In genomic region chr11:117230286-117230961, GRCh38 we compare ENCODE assay signal across 8 cellular contexts. TPM values are rescaled to one million over a fixed set of nuclear protein-coding genes. Genes with fewer than 3 reads are reported as not detected.
DNase-seq lines count a peak whose midpoint lies in the region; ATAC-seq and TF ChIP-seq lines count a peak whose summit lies in the region.

No MANE protein-coding gene starts in this region.

- CTCF ChIA-PET in CD8-positive, alpha-beta T cell (lab: Charles Lee), result interaction anchor here (1.2 to 7.5 kb wide), 8 partner anchors 8 to 124 kb away, joined by 3 to 61 read pairs (median 4); partner anchors contain the start of gene SIDT2
- CTCF ChIA-PET in activated naive CD4-positive, alpha-beta T cell treated with anti-CD3 and anti-CD28 coated beads, Interleukin-2, amount 10 ng/mL, durations not matched to agents 7 days and 5 days (lab: Charles Lee), result interaction anchor here (0.6 to 12.1 kb wide), 6 partner anchors 8 to 502 kb away, joined by 3 to 111 read pairs (median 3); partner anchors contain the start of genes CEP164, PAFAH1B2 and SIDT2

- POLR2A ChIA-PET in CD8-positive, alpha-beta T cell (lab: Charles Lee), result interaction anchor here (0.7 to 3.7 kb wide), 12 partner anchors 8 to 457 kb away, joined by 3 to 22 read pairs (median 4); partner anchors contain the start of genes BUD13, CEP164, PAFAH1B2 and SIDT2

- no peaks in the 10 kb centered on the region for H3K9me3 ChIP-seq in CD8-positive, alpha-beta T cell (ENCODE audit: low read length)
- no peaks in the 10 kb centered on the region for H3K9me3 ChIP-seq in Loucy (ENCODE audit: insufficient read depth, low read depth, low read length)
- H3K9me3 ChIP-seq in mucosa of stomach (ENCODE audit: control insufficient read depth, low read length), result no peaks in the 10 kb centered on the region

- H3K36me3 ChIP-seq in CD8-positive, alpha-beta T cell (ENCODE audit: insufficient read depth, low read length), result peaks cover 36% of the 10 kb centered on the region
- peaks cover 18% of the 10 kb centered on the region; the same call in 1 of the 2 replicates for H3K36me3 ChIP-seq in Loucy (ENCODE audit: insufficient read depth, low read length)
- H3K36me3 ChIP-seq in mucosa of stomach (ENCODE audit: control insufficient read depth, insufficient read depth, low read length), result peaks cover 26% of the 10 kb centered on the region

- peaks cover 42% of the 10 kb centered on the region for H3K79me2 ChIP-seq in Loucy (ENCODE audit: insufficient read depth, low read length)

- H3K27me3 ChIP-seq in CD8-positive, alpha-beta T cell (ENCODE audit: insufficient read depth, low read length), result no peaks in the 10 kb centered on the region
- no peaks in the 10 kb centered on the region for H3K27me3 ChIP-seq in Loucy (ENCODE audit: insufficient read depth, low read length, poor library complexity, severe bottlenecking)
- no peaks in the 10 kb centered on the region for H3K27me3 ChIP-seq in mucosa of stomach (ENCODE audit: control insufficient read depth, insufficient read depth, low read length)

- H3K4me1 ChIP-seq in CD8-positive, alpha-beta T cell (ENCODE audit: insufficient read depth, low read length), result peaks cover 36% of the 10 kb centered on the region
- H3K4me1 ChIP-seq in Loucy (ENCODE audit: insufficient read depth, low read length, poor library complexity, severe bottlenecking) (peaks cover 29% of the 10 kb centered on the region), mucosa of stomach (ENCODE audit: control insufficient read depth, insufficient read depth, low read length) (peaks cover 39% of the 10 kb centered on the region)

- H3K4me3 ChIP-seq in CD8-positive, alpha-beta T cell (ENCODE audit: low read depth, low read length), result peak overlapping the region; percentile 70
- H3K4me3 ChIP-seq in Loucy (ENCODE audit: low read length, poor library complexity, severe bottlenecking) (peak overlapping the region; percentile 97), mucosa of stomach (ENCODE audit: low read length) (peak overlapping the region; percentile 86)

- no peaks in the 10 kb centered on the region for H3K27me3 Mint-ChIP-seq in CD8-positive, alpha-beta T cell (ENCODE audit: low read depth)
- H3K27me3 Mint-ChIP-seq in activated naive CD4-positive, alpha-beta T cell treated with anti-CD3 and anti-CD28 coated beads, Interleukin-2, amount 10 ng/mL, durations not matched to agents 7 days and 5 days, result peaks cover 4% of the 10 kb centered on the region

- H3K4me2 ChIP-seq in Loucy (ENCODE audit: low read depth, low read length, poor library complexity, severe bottlenecking), result peak overlapping the region; percentile 92

- ATAC-seq in CD8-positive, alpha-beta T cell, result peak; percentile 48

- H3K9ac ChIP-seq in Loucy (ENCODE audit: low read depth, low read length, poor library complexity, severe bottlenecking) (peak overlapping the region; percentile 92), mucosa of stomach (ENCODE audit: low read length) (peak overlapping the region; percentile 99)

- peak in 5 of 7 experiments; percentile 29 to 67 (median 48) for DNase-seq in CD8-positive, alpha-beta T cell
- peak; percentile 64 for DNase-seq in activated naive CD4-positive, alpha-beta T cell treated with anti-CD3 and anti-CD28 coated beads, Interleukin-2, amount 10 ng/mL, durations not matched to agents 7 days and 5 days
- DNase-seq in inferior parietal cortex (ENCODE audit: extremely low spot score), result no peak
- no peak for DNase-seq in NOMO-1 treated with dmso at 0.1 percent for 144 hours (lab: John Stamatoyannopoulos, UW; ENCODE audit: unreplicated experiment)
- DNase-seq in UCSD-AML1 (lab: John Stamatoyannopoulos, UW; ENCODE audit: unreplicated experiment), result no peak
- no peak for DNase-seq in head of caudate nucleus

- no peaks in the 10 kb centered on the region for H3F3A ChIP-seq in Loucy (ENCODE audit: low read depth)

- intact Hi-C loops in CD8-positive, alpha-beta T cell (cut with DNase I, micrococcal nuclease), result loop anchor here (1.0 to 10.0 kb wide), 5 partner anchors 52 to 1337 kb away; partner anchors contain the start of genes IFT46 (in 2 of the 2), BUD13 (in 1 of the 2), SIDT2 (in 1 of the 2) and SIK3 (in 1 of the 2)
- intact Hi-C loops in head of caudate nucleus (cut with DNase I), result loop anchor here (5.0 kb wide), 1 partner anchor 443 kb away; the partner anchor contains the start of gene ZPR1

- H4K20me1 ChIP-seq in Loucy (ENCODE audit: insufficient read depth, low read length, poor library complexity, severe bottlenecking), result no peaks in the 10 kb centered on the region

- TF ChIP-seq CTCF in CD8-positive, alpha-beta T cell (IDR thresholded peaks at IDR 0.05), result no peak
- no peak for TF ChIP-seq CTCF in Loucy (conservative IDR thresholded peaks at IDR 0.05; ENCODE audit: low read length)

- peaks cover 63% of the 10 kb centered on the region for H3K36me3 Mint-ChIP-seq in CD8-positive, alpha-beta T cell
- H3K36me3 Mint-ChIP-seq in activated naive CD4-positive, alpha-beta T cell treated with anti-CD3 and anti-CD28 coated beads, Interleukin-2, amount 10 ng/mL, durations not matched to agents 7 days and 5 days, result peaks cover 53% of the 10 kb centered on the region

- no peaks in the 10 kb centered on the region for H3K9me2 ChIP-seq in Loucy (replicated peaks; ENCODE audit: low read depth, low read length)

- peak overlapping the region; percentile 98 for H3K27ac Mint-ChIP-seq in CD8-positive, alpha-beta T cell
- peak overlapping the region; percentile 99 for H3K27ac Mint-ChIP-seq in activated naive CD4-positive, alpha-beta T cell treated with anti-CD3 and anti-CD28 coated beads, Interleukin-2, amount 10 ng/mL, durations not matched to agents 7 days and 5 days

- H3K9me3 Mint-ChIP-seq in CD8-positive, alpha-beta T cell, result no peaks in the 10 kb centered on the region
- no peaks in the 10 kb centered on the region for H3K9me3 Mint-ChIP-seq in activated naive CD4-positive, alpha-beta T cell treated with anti-CD3 and anti-CD28 coated beads, Interleukin-2, amount 10 ng/mL, durations not matched to agents 7 days and 5 days

- no peak overlapping the region for H2AFZ ChIP-seq in Loucy (ENCODE audit: low read length)

- peaks cover 52% of the 10 kb centered on the region for H3K4me1 Mint-ChIP-seq in CD8-positive, alpha-beta T cell (ENCODE audit: low read depth)
- peaks cover 54% of the 10 kb centered on the region for H3K4me1 Mint-ChIP-seq in activated naive CD4-positive, alpha-beta T cell treated with anti-CD3 and anti-CD28 coated beads, Interleukin-2, amount 10 ng/mL, durations not matched to agents 7 days and 5 days

- peak overlapping the region; percentile 94 for H3K27ac ChIP-seq in CD8-positive, alpha-beta T cell (ENCODE audit: low read depth, low read length)

- H3K4me3 Mint-ChIP-seq in CD8-positive, alpha-beta T cell, result peak overlapping the region; percentile 94
- peak overlapping the region; percentile 99 for H3K4me3 Mint-ChIP-seq in activated naive CD4-positive, alpha-beta T cell treated with anti-CD3 and anti-CD28 coated beads, Interleukin-2, amount 10 ng/mL, durations not matched to agents 7 days and 5 days

RNA-seq across cellular contexts. Expression of gene PCSK7, which starts 1.4 kb away (rescaled TPM):
- total RNA-seq in CD8-positive, alpha-beta T cell, result 100 to 1,000 TPM; 208 to 218 TPM

RNA-seq across cellular contexts. Expression of gene RNF214, which starts 2.0 kb away (rescaled TPM):
- 10 to 100 TPM; 10.8 to 11.7 TPM for total RNA-seq in CD8-positive, alpha-beta T cell

RNA-seq across cellular contexts. Expression of gene TAGLN, which starts 31.3 kb away (rescaled TPM):
- 1 to 10 TPM; 9.4 to 9.8 TPM for total RNA-seq in CD8-positive, alpha-beta T cell

RNA-seq across cellular contexts. Expression of gene SIDT2, which starts 51.9 kb away (rescaled TPM):
- total RNA-seq in CD8-positive, alpha-beta T cell, result 100 to 1,000 TPM; 133 to 134 TPM

Comparison
In these comparisons a context has a peak if more than half of its experiments do, and no peak if none do; other contexts are left out.
1. DNase-seq: peak in CD8-positive, alpha-beta T cell (5 of 7) and activated naive CD4-positive, alpha-beta T cell treated with anti-CD3 and anti-CD28 coated beads, Interleukin-2, amount 10 ng/mL, durations not matched to agents 7 days and 5 days (single experiment); none in inferior parietal cortex (single experiment), NOMO-1 treated with dmso at 0.1 percent for 144 hours (single experiment), UCSD-AML1 (single experiment) and head of caudate nucleus (0 of 42).
2. Peak in every context shown above with its lines, with median percentiles within 50 percentile points of each other: H3K4me3 ChIP-seq.